Comparison of ENCODE assay signal across 8 cellular contexts in the genomic region with DNA sequence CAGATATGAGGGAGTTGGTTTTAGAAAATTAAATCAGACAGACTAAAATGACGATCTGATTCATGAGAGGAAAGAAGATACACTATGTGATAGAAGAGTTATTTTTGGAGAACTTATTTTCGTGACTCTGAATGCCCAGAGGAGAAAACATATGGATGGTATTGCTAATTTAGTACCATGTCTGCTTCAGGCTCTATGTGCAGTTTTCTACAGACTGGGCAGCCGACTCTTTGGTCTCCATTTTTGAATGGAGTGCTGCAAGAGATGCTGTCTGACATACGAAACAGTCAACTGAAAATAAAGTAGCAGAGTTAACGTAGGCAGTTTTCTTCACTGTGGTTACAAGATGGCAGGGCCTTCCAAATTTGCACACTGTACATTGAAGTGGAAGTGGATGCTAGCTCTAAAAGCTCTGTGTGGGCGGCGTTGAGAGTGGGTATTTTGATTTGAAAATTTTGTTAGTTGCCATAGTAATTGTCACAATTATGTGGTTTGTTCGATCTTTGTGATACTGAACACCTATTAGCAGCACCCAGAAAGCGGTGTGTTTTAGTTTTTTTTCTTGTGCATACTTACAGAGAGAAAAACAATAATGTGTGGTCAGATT.
DNase-seq lines count a peak whose midpoint lies in the region; ATAC-seq lines count a peak whose summit lies in the region.

No MANE protein-coding gene starts in this region.

- peak; percentile 81 for ATAC-seq in HG03342 (IDR thresholded peaks at IDR 0.05; ENCODE audit: unreplicated experiment)

- DNase-seq in activated CD4-positive, CD25-positive, alpha-beta regulatory T cell treated with anti-CD3 and anti-CD28 coated beads, Interleukin-2, amount 50 U/mL, for 16 hours (ENCODE audit: low read depth, low spot score) = peak; percentile 45
- no peak for DNase-seq in activated CD4-positive, CD25-positive, alpha-beta regulatory T cell treated with anti-CD3 and anti-CD28 coated beads, Interleukin-2, amount 50 U/mL, for 72 hours
- DNase-seq in activated CD4-positive, alpha-beta T cell treated with anti-CD3 and anti-CD28 coated beads, Interleukin-2, amount 50 U/mL, for 4 hours = peak; percentile 43 to 49
- DNase-seq in germinal center (ENCODE audit: low spot score) = peak; percentile 53
- peak; percentile 27 for DNase-seq in stimulated activated CD8-positive, alpha-beta memory T cell treated with anti-CD3 and anti-CD28 coated beads, Interleukin-12 subunit alpha, Interleukin-12 subunit beta, amount 100 ng/mL, for 1 hour (ENCODE audit: low read depth)
- DNase-seq in iPS-NIHi11 (ENCODE audit: low spot score) = no peak
- DNase-seq in COLO829 (ENCODE audit: low spot score) = no peak

Comparison
In these comparisons a context has a peak if more than half of its experiments do, and no peak if none do; other contexts are left out.
1. DNase-seq: peak in activated CD4-positive, CD25-positive, alpha-beta regulatory T cell treated with anti-CD3 and anti-CD28 coated beads, Interleukin-2, amount 50 U/mL, for 16 hours (single experiment), activated CD4-positive, alpha-beta T cell treated with anti-CD3 and anti-CD28 coated beads, Interleukin-2, amount 50 U/mL, for 4 hours (2 of 2), germinal center (single experiment) and stimulated activated CD8-positive, alpha-beta memory T cell treated with anti-CD3 and anti-CD28 coated beads, Interleukin-12 subunit alpha, Interleukin-12 subunit beta, amount 100 ng/mL, for 1 hour (single experiment); none in activated CD4-positive, CD25-positive, alpha-beta regulatory T cell treated with anti-CD3 and anti-CD28 coated beads, Interleukin-2, amount 50 U/mL, for 72 hours (single experiment), iPS-NIHi11 (single experiment) and COLO829 (single experiment).